In the genomic region with DNA sequence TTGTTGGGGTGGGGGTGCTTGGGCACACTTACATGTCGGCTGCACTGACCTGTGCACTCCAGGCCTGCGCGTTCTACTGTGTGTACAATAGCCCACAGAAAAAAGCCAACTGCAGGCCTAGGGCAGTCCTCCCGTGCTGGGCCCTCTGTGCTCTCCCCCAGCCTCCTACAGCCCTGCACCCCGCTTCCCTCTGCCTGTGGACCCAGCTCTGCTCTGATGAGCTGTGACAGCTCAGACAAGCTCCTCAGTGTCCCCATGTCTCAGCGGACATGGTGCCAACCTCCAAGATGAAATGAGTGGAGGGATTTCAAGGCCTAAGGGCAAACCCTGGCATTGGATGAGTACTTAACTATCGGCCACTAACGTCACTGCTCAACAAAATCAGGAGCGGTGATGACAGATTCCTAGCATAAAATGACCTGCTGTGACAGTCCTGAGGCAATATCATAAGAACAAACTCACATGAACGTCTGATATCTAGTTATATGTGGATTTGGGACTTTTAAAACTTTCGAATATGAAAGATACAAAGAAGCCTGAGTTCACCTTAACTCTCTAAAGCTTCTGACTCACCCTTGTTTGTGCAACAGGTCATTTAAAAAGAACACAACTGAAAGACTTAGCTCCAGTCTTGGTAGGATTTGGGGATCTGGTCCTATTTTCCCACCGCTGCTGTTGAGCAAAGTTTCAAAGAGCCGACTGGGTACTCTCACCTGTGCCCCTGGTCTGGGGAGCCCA, we compare ENCODE assay signal across 23 cellular contexts. TPM values are rescaled to one million over a fixed set of nuclear protein-coding genes. Genes with fewer than 3 reads are reported as not detected.
DNase-seq lines count a peak whose midpoint lies in the region; ATAC-seq and TF ChIP-seq lines count a peak whose summit lies in the region.
"Had no signal": no experiment of that assay in that cellular context is flagged by ENCODE, and none has a peak within 500 bp of the region (broad histone marks: within the 10 kb centered on the region; RNA-seq: fewer than 3 reads in every experiment).

No MANE protein-coding gene starts in this region.

- H3K4me3 Mint-ChIP-seq in neural crest cell: no peak overlapping the region
- H3K4me3 Mint-ChIP-seq: CD4-positive, alpha-beta T cell had no signal

- intact Hi-C loops in Right ventricle myocardium inferior (cut with DNase I): no loop called here
- intact Hi-C loops in left ventricle myocardium superior (cut with micrococcal nuclease): no loop called here

- peak overlapping the region; percentile 91 for H3K27ac Mint-ChIP-seq in neural crest cell (ENCODE audit: unreplicated experiment)
- H3K27ac Mint-ChIP-seq: CD4-positive, alpha-beta T cell had no signal

- ATAC-seq in Right ventricle myocardium inferior (peak; percentile 31), left ventricle myocardium superior (no peak), omental fat pad (ENCODE audit: low FRiP score) (no peak)
- ATAC-seq: GM12878 had no signal

- TF ChIP-seq CTCF in epithelial cell of esophagus (IDR thresholded peaks at IDR 0.05; ENCODE audit: insufficient read depth, low read depth, low read length, missing control alignments) (no peak), neural crest cell (conservative IDR thresholded peaks at IDR 0.05) (no peak), omental fat pad (IDR thresholded peaks at IDR 0.05) (no peak)

- H3K4me3 ChIP-seq in epithelial cell of esophagus (ENCODE audit: low read length): no peak overlapping the region
- H3K4me3 ChIP-seq: GM12878, GM23248, SJSA1 had no signal

- no peaks in the 10 kb centered on the region for H3K27me3 Mint-ChIP-seq in neural crest cell (ENCODE audit: low read depth)
- H3K27me3 Mint-ChIP-seq: CD4-positive, alpha-beta T cell had no signal

- H3K4me1 Mint-ChIP-seq in neural crest cell: no peaks in the 10 kb centered on the region

- H3K9me3 Mint-ChIP-seq in neural crest cell: no peaks in the 10 kb centered on the region
- H3K9me3 Mint-ChIP-seq: CD4-positive, alpha-beta T cell had no signal

- no peaks in the 10 kb centered on the region for H3K36me3 Mint-ChIP-seq in neural crest cell (ENCODE audit: low read depth)

- DNase-seq in Right ventricle myocardium inferior (ENCODE audit: missing footprints): no peak
- DNase-seq in left ventricle myocardium superior: no peak
- peak; percentile 18 for DNase-seq in epithelial cell of esophagus (ENCODE audit: low read depth)
- DNase-seq in neural crest cell (ENCODE audit: low read depth, low spot score): no peak
- no peak for DNase-seq in NCI-H446 treated with DMSO at 0.1 percent for 48 hours (lab: John Stamatoyannopoulos, UW)
- DNase-seq in HUDEP-2 (lab: John Stamatoyannopoulos, UW; ENCODE audit: unreplicated experiment in 76 of 76): no peak
- DNase-seq in omental fat pad (ENCODE audit: low spot score): no peak
- DNase-seq: CD4-positive, alpha-beta T cell; DMS53; EL; GDM1; GM23248; H7; KBM-7; MV-4-11; NCI-H1105; NCI-H1436 treated with DMSO at 0.1 percent for 48 hours; NCI-H187 treated with DMSO at 0.1 percent for 48 hours; NCI-H524 treated with DMSO at 0.1 percent for 48 hours; NCI-H774; Right ventricle myocardium superior had no signal

RNA-seq across cellular contexts. Expression of a gene that starts 34.7 kb away (rescaled TPM):
- total RNA-seq in Right ventricle myocardium inferior (7.9 TPM), left ventricle myocardium superior (8.1 TPM), neural crest cell (47.5 and 50.3 TPM in 2 replicates), omental fat pad (10 to 100 TPM; 14.8 to 32.0 (median 21.9) TPM)

RNA-seq across cellular contexts. Expression of a gene that starts 50.9 kb away (rescaled TPM):
- 10.4 TPM for total RNA-seq in Right ventricle myocardium inferior
- 7.8 TPM for total RNA-seq in left ventricle myocardium superior
- total RNA-seq in neural crest cell: 1.5 and 8.6 TPM in 2 replicates
- total RNA-seq in omental fat pad: 10 to 100 TPM; 25.1 to 68.0 (median 27.5) TPM
